9 cellular contexts compared by ENCODE assay signal in genomic region chr3:78728406-78729145, GRCh38.
DNase-seq lines count a peak whose midpoint lies in the region; ATAC-seq lines count a peak whose summit lies in the region.
"Had no signal": no experiment of that assay in that cellular context is flagged by ENCODE, and none has a peak within 500 bp of the region (broad histone marks: within the 10 kb centered on the region; RNA-seq: fewer than 3 reads in every experiment).

No MANE protein-coding gene starts in this region.

- H3K27ac ChIP-seq in aorta (ENCODE audit: low read depth in 1 of 2, low read length in 2 of 2): no peak overlapping the region

- 33 to 43% methylated on average over 5 of the region's 5 CpGs for WGBS in aorta, 2 donors

- intact Hi-C loops in left colon (cut with DNase I, micrococcal nuclease) (no loop called here), aorta (cut with DNase I) (no loop called here)

- H3K36me3 ChIP-seq in aorta (ENCODE audit: control insufficient read depth in 1 of 2, insufficient read depth in 2 of 2, low read length in 1 of 2): no peaks in the 10 kb centered on the region

- H3K4me1 ChIP-seq in aorta (ENCODE audit: control insufficient read depth in 1 of 2, insufficient read depth in 2 of 2, low read length in 2 of 2): peaks cover 0 to 4% of the 10 kb centered on the region in 2 donors

- H3K9me3 ChIP-seq in aorta (ENCODE audit: control insufficient read depth, low read length): no peaks in the 10 kb centered on the region

- H3K4me3 ChIP-seq in aorta (ENCODE audit: low read length in 2 of 2): no peak overlapping the region

- ATAC-seq in left colon (peak; percentile 81), aorta (ENCODE audit: low FRiP score) (peak; percentile 56), HG02870 (IDR thresholded peaks at IDR 0.05; ENCODE audit: unreplicated experiment) (no peak), HG03571 (IDR thresholded peaks at IDR 0.05; ENCODE audit: unreplicated experiment) (no peak)

- H3K27me3 ChIP-seq in aorta (ENCODE audit: control insufficient read depth in 1 of 2, insufficient read depth in 2 of 2, low read length in 1 of 2): no peaks in the 10 kb centered on the region

- DNase-seq in NCI-H526 (lab: John Stamatoyannopoulos, UW): peak; percentile 36 to 37
- no peak for DNase-seq in NCI-H526 treated with DMSO at 0.1 percent for 48 hours (lab: John Stamatoyannopoulos, UW)
- DNase-seq in anterior cingulate cortex (lab: John Stamatoyannopoulos, UW): peak in 55 of 58 donors; percentile 1 to 83 (median 65)
- peak; percentile 34 to 65 for DNase-seq in left colon
- DNase-seq in aorta: peak in 1 of 2 donors; percentile 57
- no peak for DNase-seq in SKM-1 (lab: John Stamatoyannopoulos, UW; ENCODE audit: unreplicated experiment)
- DNase-seq: activated T-cell treated with anti-CD3 and anti-CD28 coated beads for 4 hours had no signal

Comparison
In these comparisons a context has a peak if more than half of its experiments do, and no peak if none do; other contexts are left out.
1. DNase-seq: peak in NCI-H526 (2 of 2), anterior cingulate cortex (55 of 58) and left colon (2 of 2); none in NCI-H526 treated with DMSO at 0.1 percent for 48 hours (single experiment) and SKM-1 (single experiment).
2. ATAC-seq: peak in left colon (single experiment) and aorta (single experiment); none in HG02870 (single experiment) and HG03571 (single experiment).